29 cellular contexts compared by ENCODE assay signal in the genomic region with DNA sequence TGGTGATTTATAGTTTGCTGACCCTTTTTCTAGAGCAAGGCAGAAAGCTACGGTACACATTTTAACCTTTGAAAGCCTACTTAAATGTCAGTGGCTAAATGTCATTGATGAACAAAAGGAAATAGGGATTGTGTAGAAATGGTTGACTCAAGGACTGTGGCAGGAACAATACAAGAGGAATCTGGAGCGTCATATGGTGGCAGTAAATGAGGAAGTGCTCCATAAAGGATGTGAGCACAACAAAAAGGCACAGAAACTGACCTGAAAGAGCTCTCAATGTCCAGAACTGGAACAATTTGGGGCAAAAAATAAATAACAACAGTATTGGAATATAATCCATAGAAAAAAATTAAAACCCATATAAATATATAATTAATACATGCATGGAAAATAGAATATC.
DNase-seq lines count a peak whose midpoint lies in the region; ATAC-seq and TF ChIP-seq lines count a peak whose summit lies in the region.
"Had no signal": no experiment of that assay in that cellular context is flagged by ENCODE, and none has a peak within 500 bp of the region (broad histone marks: within the 10 kb centered on the region; RNA-seq: fewer than 3 reads in every experiment).

No MANE protein-coding gene starts in this region.

- H3K27me3 ChIP-seq in neuronal stem cell (ENCODE audit: control insufficient read depth in 3 of 3, insufficient read depth in 3 of 3, low read depth in 1 of 3, low read length in 3 of 3) (no peaks in the 10 kb centered on the region), spleen (replicated peaks in 1 of 7) (no peaks in the 10 kb centered on the region)
- H3K27me3 ChIP-seq: gastrocnemius medialis, SJSA1 had no signal

- ATAC-seq in stimulated activated naive CD8-positive, alpha-beta T cell treated with anti-CD3 and anti-CD28 coated beads, Interleukin-15, amount 100 ng/mL, for 72 hours, result no peak
- ATAC-seq in HG03095 (IDR thresholded peaks at IDR 0.05; ENCODE audit: unreplicated experiment), result no peak
- ATAC-seq: activated CD4-positive, alpha-beta T cell treated with anti-CD3 and anti-CD28 coated beads for 36 hours; activated naive CD8-positive, alpha-beta T cell treated with anti-CD3 and anti-CD28 coated beads, Interleukin-2, amount 50 U/mL, for 24 hours; gastrocnemius medialis; mucosa of descending colon had no signal

- H3K36me3 ChIP-seq in neuronal stem cell (replicated peaks in 1 of 2; ENCODE audit: control insufficient read depth in 2 of 2, insufficient read depth in 2 of 2, low read length in 2 of 2) (no peaks in the 10 kb centered on the region), spleen (no peaks in the 10 kb centered on the region)
- H3K36me3 ChIP-seq: gastrocnemius medialis, SJSA1 had no signal

- no peak overlapping the region for H2BK12ac ChIP-seq in neuronal stem cell (ENCODE audit: low read length)

- H3K4me1 ChIP-seq in neuronal stem cell (ENCODE audit: control insufficient read depth in 2 of 2, insufficient read depth in 1 of 2, low read depth in 1 of 2, low read length in 2 of 2), result peaks cover 2 to 6% of the 10 kb centered on the region in 2 donors
- H3K4me1 ChIP-seq in spleen, result peaks cover 0 to 15% (median 3%) of the 10 kb centered on the region in 6 donors
- H3K4me1 ChIP-seq: gastrocnemius medialis, parathyroid adenoma, SJSA1 had no signal

- H3K9me3 Mint-ChIP-seq in stimulated activated naive CD8-positive, alpha-beta T cell treated with anti-CD3 and anti-CD28 coated beads, Interleukin-15, amount 100 ng/mL, for 72 hours, result peaks cover 6 to 7% of the 10 kb centered on the region in 2 donors
- H3K9me3 Mint-ChIP-seq: type B pancreatic cell had no signal

- H3K4ac ChIP-seq in neuronal stem cell (ENCODE audit: low read length), result no peak overlapping the region

- DNase-seq in GDM1 (lab: John Stamatoyannopoulos, UW) (peak; percentile 12), NB4 (ENCODE audit: low read depth) (peak; percentile 9), SKM-1 treated with dmso at 0.1 percent for 144 hours (lab: John Stamatoyannopoulos, UW; ENCODE audit: unreplicated experiment) (peak; percentile 45), neuronal stem cell (ENCODE audit: low spot score) (no peak), spleen (no peak)
- no peak for DNase-seq in stimulated activated naive CD8-positive, alpha-beta T cell treated with anti-CD3 and anti-CD28 coated beads, Interleukin-15, amount 100 ng/mL, for 72 hours
- DNase-seq: activated CD4-positive, alpha-beta T cell treated with anti-CD3 and anti-CD28 coated beads for 36 hours; activated CD8-positive, alpha-beta memory T cell treated with anti-CD3 and anti-CD28 coated beads for 24 hours; activated gamma-delta T cell treated with Interleukin-2 at 50 U/mL for 16 hours; activated naive CD8-positive, alpha-beta T cell treated with anti-CD3 and anti-CD28 coated beads, Interleukin-2, amount 50 U/mL, for 24 hours; caudate nucleus; dermis blood vessel endothelial cell; EL; gastrocnemius medialis; H7; IMR-90; mucosa of descending colon; NCI-H1436; NCI-H526; NK-92 treated with Interleukin-12 subunit alpha and Interleukin-12 subunit beta, amount 100 ng/mL, for 24 hours; substantia nigra had no signal

- H3K79me1 ChIP-seq in neuronal stem cell (ENCODE audit: low read depth, low read length), result no peaks in the 10 kb centered on the region

- H3K27ac ChIP-seq in neuronal stem cell (replicated peaks; ENCODE audit: low read length) (no peak overlapping the region), spleen (no peak overlapping the region)
- H3K27ac ChIP-seq: C4-2B, gastrocnemius medialis, parathyroid adenoma, SJSA1 had no signal

- intact Hi-C loops in spleen (cut with DNase I; ENCODE audit: low total_unique reads), result no loop called here

- no peak overlapping the region for H4K8ac ChIP-seq in neuronal stem cell (ENCODE audit: low read depth, low read length)

- H3K4me1 Mint-ChIP-seq in stimulated activated naive CD8-positive, alpha-beta T cell treated with anti-CD3 and anti-CD28 coated beads, Interleukin-15, amount 100 ng/mL, for 72 hours, result no peaks in the 10 kb centered on the region
- H3K4me1 Mint-ChIP-seq: activated CD4-positive, alpha-beta T cell treated with anti-CD3 and anti-CD28 coated beads for 36 hours; activated naive CD8-positive, alpha-beta T cell treated with anti-CD3 and anti-CD28 coated beads, Interleukin-2, amount 50 U/mL, for 24 hours; nephron had no signal

- no peak overlapping the region for H3K23ac ChIP-seq in neuronal stem cell (ENCODE audit: low read depth, low read length, poor library complexity)

- H3K4me2 ChIP-seq in neuronal stem cell (ENCODE audit: insufficient read depth, low read length, poor library complexity, severe bottlenecking), result no peak overlapping the region

- no peak for TF ChIP-seq CTCF in NB4 (IDR thresholded peaks at IDR 0.05; ENCODE audit: low read depth, low read length)
- no peak for TF ChIP-seq CTCF in spleen (IDR thresholded peaks at IDR 0.05 in 8 of 11, conservative IDR thresholded peaks at IDR 0.05 in 3 of 11)

- H3K9me3 ChIP-seq in neuronal stem cell (replicated peaks in 1 of 2; ENCODE audit: control insufficient read depth in 2 of 2, insufficient read depth in 1 of 2, low read depth in 1 of 2, low read length in 2 of 2) (no peaks in the 10 kb centered on the region), spleen (peaks cover 0 to 12% (median 5%) of the 10 kb centered on the region in 8 donors)
- H3K9me3 ChIP-seq: gastrocnemius medialis, SJSA1 had no signal

- H2AFZ ChIP-seq in neuronal stem cell (ENCODE audit: low read length), result peak overlapping the region; percentile 52
- H2AFZ ChIP-seq: parathyroid adenoma had no signal

- no peak overlapping the region for H3K14ac ChIP-seq in neuronal stem cell (ENCODE audit: low read length)

- no CpG with 5 or more reads among the region's 2 CpGs for WGBS in neuronal stem cell (ENCODE audit: extremely low coverage in 2 of 2, insufficient read length in 2 of 2, insufficient replicate concordance in 1 of 2), 2 donors
- WGBS in spleen, 5 donors, result 28 to 44% (median 36%) methylated on average over 2 of the region's 2 CpGs

- H2AK5ac ChIP-seq in neuronal stem cell (ENCODE audit: low read depth, low read length), result no peak overlapping the region

- H3K4me3 Mint-ChIP-seq in stimulated activated naive CD8-positive, alpha-beta T cell treated with anti-CD3 and anti-CD28 coated beads, Interleukin-15, amount 100 ng/mL, for 72 hours, result no peak overlapping the region
- H3K4me3 Mint-ChIP-seq: activated CD4-positive, alpha-beta T cell treated with anti-CD3 and anti-CD28 coated beads for 36 hours; activated naive CD8-positive, alpha-beta T cell treated with anti-CD3 and anti-CD28 coated beads, Interleukin-2, amount 50 U/mL, for 24 hours; nephron; T-helper 1 cell treated with Interleukin-12 subunit alpha and Interleukin-12 subunit beta and Interleukin-4 antibody, amounts not matched to agents 30 μg/mL and 1 μg/mL, for 36 hours; type B pancreatic cell had no signal

- H3K18ac ChIP-seq in neuronal stem cell (ENCODE audit: low read length), result no peak overlapping the region

- H4K91ac ChIP-seq in neuronal stem cell (ENCODE audit: low read depth, low read length, poor library complexity), result no peak overlapping the region

- H3K27ac Mint-ChIP-seq in stimulated activated naive CD8-positive, alpha-beta T cell treated with anti-CD3 and anti-CD28 coated beads, Interleukin-15, amount 100 ng/mL, for 72 hours, result no peak overlapping the region
- H3K27ac Mint-ChIP-seq: activated CD4-positive, alpha-beta T cell treated with anti-CD3 and anti-CD28 coated beads for 36 hours; activated naive CD8-positive, alpha-beta T cell treated with anti-CD3 and anti-CD28 coated beads, Interleukin-2, amount 50 U/mL, for 24 hours; nephron; T-helper 1 cell treated with Interleukin-12 subunit alpha and Interleukin-12 subunit beta and Interleukin-4 antibody, amounts not matched to agents 30 μg/mL and 1 μg/mL, for 36 hours; type B pancreatic cell had no signal

- H2BK120ac ChIP-seq in neuronal stem cell (ENCODE audit: low read depth, low read length), result no peak overlapping the region

- no peak overlapping the region for H2BK5ac ChIP-seq in neuronal stem cell (ENCODE audit: low read length)

- TF ChIP-seq POLR2A in NB4 (IDR thresholded peaks at IDR 0.05; ENCODE audit: extremely low read depth, insufficient read length) (no peak), spleen (IDR thresholded peaks at IDR 0.05) (no peak)

- H3K9ac ChIP-seq in neuronal stem cell (ENCODE audit: low read depth, low read length, poor library complexity), result no peak overlapping the region
- H3K9ac ChIP-seq: parathyroid adenoma had no signal

- no peaks in the 10 kb centered on the region for H3K27me3 Mint-ChIP-seq in stimulated activated naive CD8-positive, alpha-beta T cell treated with anti-CD3 and anti-CD28 coated beads, Interleukin-15, amount 100 ng/mL, for 72 hours
- H3K27me3 Mint-ChIP-seq: activated CD4-positive, alpha-beta T cell treated with anti-CD3 and anti-CD28 coated beads for 36 hours; activated naive CD8-positive, alpha-beta T cell treated with anti-CD3 and anti-CD28 coated beads, Interleukin-2, amount 50 U/mL, for 24 hours had no signal

- H3K4me3 ChIP-seq in NB4 (ENCODE audit: low read depth, low read length) (no peak overlapping the region), neuronal stem cell (ENCODE audit: low read length in 2 of 2) (no peak overlapping the region), spleen (no peak overlapping the region)
- H3K4me3 ChIP-seq: gastrocnemius medialis, lung, mucosa of descending colon, SJSA1 had no signal

- no peak overlapping the region for H2BK15ac ChIP-seq in neuronal stem cell (ENCODE audit: low read length)

Comparison
In these comparisons a context has a peak if more than half of its experiments do, and no peak if none do; other contexts are left out.
1. DNase-seq: peak in GDM1 (single experiment), NB4 (single experiment) and SKM-1 treated with dmso at 0.1 percent for 144 hours (single experiment); none in neuronal stem cell (single experiment), stimulated activated naive CD8-positive, alpha-beta T cell treated with anti-CD3 and anti-CD28 coated beads, Interleukin-15, amount 100 ng/mL, for 72 hours (0 of 2) and spleen (single experiment).